In genomic region chrX:3526749-3527148, GRCh38 we compare ENCODE assay signal across 1 cellular context.
TF ChIP-seq lines count a peak whose summit lies in the region.

No MANE protein-coding gene starts in this region.

TF ChIP-seq in SK-N-SH, 30 proteins besides CTCF, POLR2A, EP300 and RAD21 (continued from another document):
- TF ChIP-seq ZBTB33 (IDR thresholded peaks at IDR 0.05; ENCODE audit: borderline replicate concordance, low read depth) = no peak
- TF ChIP-seq RCOR1 (IDR thresholded peaks at IDR 0.05; ENCODE audit: low read length) = no peak
- no peak for TF ChIP-seq JUND (IDR thresholded peaks at IDR 0.05)
- no peak for TF ChIP-seq NFIC (IDR thresholded peaks at IDR 0.05; ENCODE audit: borderline replicate concordance)
- no peak for TF ChIP-seq NRF1 (IDR thresholded peaks at IDR 0.05; ENCODE audit: low read depth, low read length)
- no peak for TF ChIP-seq TAF1 (IDR thresholded peaks at IDR 0.05; ENCODE audit: borderline replicate concordance, low read depth, low read length)
- no peak for TF ChIP-seq IRF3 (IDR thresholded peaks at IDR 0.05; ENCODE audit: low read depth, low read length)
- TF ChIP-seq USF2 (IDR thresholded peaks at IDR 0.05; ENCODE audit: borderline replicate concordance, low read depth, low read length) = no peak
- TF ChIP-seq MAX (IDR thresholded peaks at IDR 0.05; ENCODE audit: low read depth) = no peak
- no peak for TF ChIP-seq EZH2phosphoT487 (IDR thresholded peaks at IDR 0.05; ENCODE audit: borderline replicate concordance, low read depth)
- TF ChIP-seq FOXJ3 (CRISPR knock-in tag; IDR thresholded peaks at IDR 0.05) = no peak
- no peak for TF ChIP-seq CHD2 (IDR thresholded peaks at IDR 0.05; ENCODE audit: low read length, partially characterized antibody)
- TF ChIP-seq TEAD4 (IDR thresholded peaks at IDR 0.05; ENCODE audit: borderline replicate concordance, insufficient read depth) = no peak
- no peak for TF ChIP-seq FOXM1 (IDR thresholded peaks at IDR 0.05; ENCODE audit: low read depth)
